In genomic region chr9:36315283-36315682, GRCh38 we compare ENCODE assay signal across 28 cellular contexts. TPM values are rescaled to one million over a fixed set of nuclear protein-coding genes. Genes with fewer than 3 reads are reported as not detected.
DNase-seq lines count a peak whose midpoint lies in the region; ATAC-seq and TF ChIP-seq lines count a peak whose summit lies in the region.
"Had no signal": no experiment of that assay in that cellular context is flagged by ENCODE, and none has a peak within 500 bp of the region (broad histone marks: within the 10 kb centered on the region; RNA-seq: fewer than 3 reads in every experiment).

No MANE protein-coding gene starts in this region.

- H3K4me3 ChIP-seq in coronary artery, result no peak overlapping the region
- H3K4me3 ChIP-seq: ascending aorta, esophagus squamous epithelium, gastrocnemius medialis, skin epidermis, suprapubic skin had no signal

- H3K9me3 Mint-ChIP-seq in Calu3 (ENCODE audit: low read depth, unreplicated experiment) (no peaks in the 10 kb centered on the region), WTC11 (no peaks in the 10 kb centered on the region)
- H3K9me3 Mint-ChIP-seq: activated naive CD4-positive, alpha-beta T cell treated with anti-CD3 and anti-CD28 coated beads for 36 hours; natural killer cell had no signal

- H3K27me3 Mint-ChIP-seq in Calu3 (ENCODE audit: unreplicated experiment) (no peaks in the 10 kb centered on the region), WTC11 (ENCODE audit: low read depth) (no peaks in the 10 kb centered on the region; the same call in 1 of the 2 replicates)

- POLR2A ChIA-PET in WTC11 (lab: Charles Lee), result interaction anchor here (0.9 kb wide), 1 partner anchor 13 kb away, joined by 3 read pairs; no protein-coding TSS in a partner anchor

- no peak overlapping the region for H3K27ac ChIP-seq in coronary artery
- H3K27ac ChIP-seq: ascending aorta, esophagus squamous epithelium, gastrocnemius medialis, suprapubic skin had no signal

- ATAC-seq in WTC11 (no peak), left lobe of liver (peak; percentile 52)
- ATAC-seq: gastrocnemius medialis, natural killer cell had no signal

- DNase-seq in Calu3 (no peak), WTC11 (ENCODE audit: low spot score) (no peak), left lobe of liver (ENCODE audit: low spot score) (no peak), renal cortical epithelial cell (ENCODE audit: low read depth) (peak; percentile 54), NOMO-1 (lab: John Stamatoyannopoulos, UW; ENCODE audit: unreplicated experiment in 2 of 2) (no peak), coronary artery (ENCODE audit: low spot score) (no peak), posterior cingulate gyrus (no peak), A172 (ENCODE audit: low spot score) (no peak)
- DNase-seq: activated CD4-positive, alpha-beta T cell treated with anti-CD3 and anti-CD28 coated beads for 1 hour; activated CD8-positive, alpha-beta memory T cell treated with anti-CD3 and anti-CD28 coated beads for 24 hours; activated naive CD4-positive, alpha-beta T cell treated with anti-CD3 and anti-CD28 coated beads for 36 hours; activated T-cell treated with anti-CD3 and anti-CD28 coated beads, Interleukin-2, amount 50 U/mL, for 48 hours; COR-L47; effector memory CD4-positive, alpha-beta T cell; esophagus squamous epithelium; gastrocnemius medialis; kidney glomerular epithelial cell; mesendoderm; natural killer cell; NCI-H1105; NCI-H2081; NCI-H345; NCI-H82; SHP77 treated with DMSO at 0.1 percent for 48 hours; stimulated activated CD4-positive, alpha-beta T cell treated with anti-CD3 and anti-CD28 coated beads, Interleukin-1b, Interleukin-23, amount 100 ng/mL, for 48 hours had no signal

- no TSS peak for BruUV-seq in Calu3 (replicated peaks; lab: Mats Ljungman, UMichigan)

- no peak for TF ChIP-seq CTCF in Calu3 (IDR thresholded peaks at IDR 0.05; ENCODE audit: unreplicated experiment)
- no peak for TF ChIP-seq CTCF in WTC11 (IDR thresholded peaks at IDR 0.05)
- TF ChIP-seq CTCF in coronary artery (IDR thresholded peaks at IDR 0.05), result no peak

- H3K27ac Mint-ChIP-seq in Calu3 (ENCODE audit: unreplicated experiment), result peak overlapping the region; percentile 66
- peak overlapping the region; percentile 68; the same call in 1 of the 2 replicates for H3K27ac Mint-ChIP-seq in WTC11
- H3K27ac Mint-ChIP-seq: activated naive CD4-positive, alpha-beta T cell treated with anti-CD3 and anti-CD28 coated beads for 36 hours; natural killer cell had no signal

- H3K36me3 Mint-ChIP-seq in Calu3 (ENCODE audit: insufficient read depth, unreplicated experiment) (peaks cover 18% of the 10 kb centered on the region), WTC11 (no peaks in the 10 kb centered on the region)
- H3K36me3 Mint-ChIP-seq: natural killer cell had no signal

- H3K4me3 Mint-ChIP-seq in Calu3 (ENCODE audit: low read depth, unreplicated experiment) (no peak overlapping the region), WTC11 (no peak overlapping the region)
- H3K4me3 Mint-ChIP-seq: activated naive CD4-positive, alpha-beta T cell treated with anti-CD3 and anti-CD28 coated beads for 36 hours; natural killer cell had no signal

- no peaks in the 10 kb centered on the region for H3K4me1 Mint-ChIP-seq in Calu3 (ENCODE audit: low read depth, unreplicated experiment)
- peaks cover 35% of the 10 kb centered on the region for H3K4me1 Mint-ChIP-seq in WTC11
- H3K4me1 Mint-ChIP-seq: natural killer cell had no signal

- CTCF ChIA-PET in Calu3 (lab: Charles Lee), result interaction anchor here (0.6 to 1.2 kb wide), 2 partner anchors 8 to 76 kb away, joined by 5 read pairs; no protein-coding TSS in a partner anchor
- CTCF ChIA-PET in WTC11 (lab: Charles Lee), result interaction anchor here (1.0 to 2.4 kb wide), 2 partner anchors 13 to 17 kb away, joined by 3 to 16 read pairs; no protein-coding TSS in a partner anchor

- intact Hi-C loops in Calu3 (cut with micrococcal nuclease; ENCODE audit: unreplicated experiment), result loop anchor here (5.0 kb wide), 1 partner anchor 63 kb away; no protein-coding TSS in a partner anchor
- intact Hi-C loops in posterior cingulate gyrus (cut with DNase I), result no loop called here

TF ChIP-seq in WTC11, 78 proteins besides CTCF, POLR2A, EP300 and RAD21:
- no peak for TF ChIP-seq NR2C2 (CRISPR knock-in tag; IDR thresholded peaks at IDR 0.05)
- TF ChIP-seq JUN (CRISPR knock-in tag; IDR thresholded peaks at IDR 0.05), result no peak
- no peak for TF ChIP-seq ATF3 (CRISPR knock-in tag; conservative IDR thresholded peaks at IDR 0.05)
- no peak for TF ChIP-seq AFF4 (CRISPR knock-in tag; IDR thresholded peaks at IDR 0.05; ENCODE audit: borderline replicate concordance)
- TF ChIP-seq E2F5 (CRISPR knock-in tag; IDR thresholded peaks at IDR 0.05), result no peak
- no peak for TF ChIP-seq RORB (CRISPR knock-in tag; IDR thresholded peaks at IDR 0.05)
- no peak for TF ChIP-seq PRRX2 (CRISPR knock-in tag; IDR thresholded peaks at IDR 0.05)
- no peak for TF ChIP-seq MLX (CRISPR knock-in tag; IDR thresholded peaks at IDR 0.05)
- no peak for TF ChIP-seq ZNF219 (CRISPR knock-in tag; IDR thresholded peaks at IDR 0.05; ENCODE audit: borderline replicate concordance)
- TF ChIP-seq ZNF317 (CRISPR knock-in tag; IDR thresholded peaks at IDR 0.05; ENCODE audit: borderline replicate concordance, low read depth), result no peak
- TF ChIP-seq MYBL2 (CRISPR knock-in tag; IDR thresholded peaks at IDR 0.05), result no peak
- no peak for TF ChIP-seq E2F1 (CRISPR knock-in tag; IDR thresholded peaks at IDR 0.05)
- TF ChIP-seq FOXP1 (CRISPR knock-in tag; IDR thresholded peaks at IDR 0.05; ENCODE audit: borderline replicate concordance), result no peak
- TF ChIP-seq SOX15 (CRISPR knock-in tag; IDR thresholded peaks at IDR 0.05), result no peak

RNA-seq across cellular contexts. Expression of gene GNE, which starts 57.0 kb away (rescaled TPM):
- total RNA-seq in Calu3 (2022), result 23.3 and 23.6 TPM in 2 replicates
- total RNA-seq in WTC11 (2021), result 4.6 to 9.0 TPM (median 8.9 TPM) in 3 replicates
- total RNA-seq in left lobe of liver, result 94.4 TPM
- total RNA-seq in renal cortical epithelial cell, result 46.4 and 69.7 TPM in 2 replicates
- 26.5 and 35.0 TPM in 2 replicates for total RNA-seq in A172 (2014; rRNA removed; shearing (Covaris generic))
